ENCODE assay signal across 3 cellular contexts in the genomic region with DNA sequence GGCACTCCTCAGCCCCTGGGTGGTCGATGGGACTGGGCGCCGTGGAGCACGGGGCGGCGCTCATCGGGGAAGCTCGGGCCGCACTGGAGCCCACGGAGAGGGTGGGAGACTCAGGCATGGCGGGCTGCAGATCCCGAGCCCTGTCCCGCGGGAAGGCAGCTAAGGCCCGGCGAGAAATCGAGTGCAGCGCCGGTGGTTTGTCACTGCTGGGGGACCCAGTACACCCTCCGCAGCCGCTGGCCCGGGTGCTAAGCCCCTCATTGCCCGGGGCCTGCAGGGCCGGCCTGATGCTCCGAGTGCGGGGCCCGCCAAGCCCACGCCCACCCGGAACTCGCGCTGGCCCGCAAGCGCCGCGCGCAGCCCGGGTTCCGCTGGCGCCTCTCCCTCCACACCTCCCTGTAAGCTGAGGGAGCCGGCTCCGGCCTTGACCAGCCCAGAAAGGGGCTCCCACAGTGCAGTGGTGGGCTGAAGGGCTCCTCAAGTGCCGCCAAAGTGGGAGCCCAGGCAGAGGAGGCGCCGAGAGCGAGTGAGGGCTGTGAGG. TPM values are rescaled to one million over a fixed set of nuclear protein-coding genes. Genes with fewer than 3 reads are reported as not detected.
"Had no signal": no experiment of that assay in that cellular context is flagged by ENCODE, and none has a peak within 500 bp of the region (broad histone marks: within the 10 kb centered on the region; RNA-seq: fewer than 3 reads in every experiment).

No MANE protein-coding gene starts in this region.

RNA-seq across cellular contexts. Expression of a gene that starts 34.7 kb away (rescaled TPM):
- total RNA-seq: GM23248, H4, HFFc6 had no signal
